ENCODE assay signal across 20 cellular contexts in genomic region chr15:94455297-94455696, GRCh38.
"Had no signal": no experiment of that assay in that cellular context is flagged by ENCODE, and none has a peak within 500 bp of the region (broad histone marks: within the 10 kb centered on the region; RNA-seq: fewer than 3 reads in every experiment).

No MANE protein-coding gene starts in this region.

- H3K36me3 ChIP-seq: colonic mucosa, gastroesophageal sphincter, heart left ventricle had no signal

- H3K79me2 ChIP-seq: hepatocyte had no signal

- H3K4me3 Mint-ChIP-seq: dendritic cell treated with granulocyte-macrophage colony-stimulating factor and Interleukin-4, amounts not matched to agents 40 ng/mL and 50 ng/mL, for 4 days; effector memory CD8-positive, alpha-beta T cell; mesothelial cell of epicardium; naive thymus-derived CD8-positive, alpha-beta T cell had no signal

- H2AFZ ChIP-seq: hepatocyte had no signal

- H3K27ac Mint-ChIP-seq: dendritic cell treated with granulocyte-macrophage colony-stimulating factor and Interleukin-4, amounts not matched to agents 40 ng/mL and 50 ng/mL, for 4 days; effector memory CD8-positive, alpha-beta T cell; mesothelial cell of epicardium; naive thymus-derived CD8-positive, alpha-beta T cell had no signal

- H3K9me3 Mint-ChIP-seq: dendritic cell treated with granulocyte-macrophage colony-stimulating factor and Interleukin-4, amounts not matched to agents 40 ng/mL and 50 ng/mL, for 4 days; effector memory CD8-positive, alpha-beta T cell; naive B cell; naive thymus-derived CD8-positive, alpha-beta T cell had no signal

- H3K9me3 ChIP-seq: colonic mucosa, esophagus muscularis mucosa, heart left ventricle, left lung, lower lobe of right lung, mucosa of descending colon had no signal

- ATAC-seq: effector memory CD8-positive, alpha-beta T cell; foreskin keratinocyte; gastroesophageal sphincter; heart left ventricle; left cardiac atrium; left lung; left ventricle myocardium superior; lower lobe of right lung; mucosa of descending colon; naive thymus-derived CD8-positive, alpha-beta T cell had no signal

- H3K4me1 ChIP-seq: colonic mucosa, esophagus muscularis mucosa, gastroesophageal sphincter, heart left ventricle, left lung, lower lobe of right lung had no signal

- DNase-seq: colonic mucosa; cortex of kidney; effector CD8-positive, alpha-beta T cell; effector memory CD8-positive, alpha-beta T cell; foreskin keratinocyte; heart left ventricle; hypothalamus; left cardiac atrium; left ventricle myocardium superior; lower lobe of right lung; mesenchymal stem cell; mucosa of descending colon; naive B cell; naive thymus-derived CD8-positive, alpha-beta T cell had no signal

- H3K4me2 ChIP-seq: hepatocyte had no signal

- H3K4me3 ChIP-seq: colonic mucosa, esophagus muscularis mucosa, gastroesophageal sphincter, heart left ventricle, hepatocyte, left lung, lower lobe of right lung, mucosa of descending colon had no signal

- H3K27me3 Mint-ChIP-seq: dendritic cell treated with granulocyte-macrophage colony-stimulating factor and Interleukin-4, amounts not matched to agents 40 ng/mL and 50 ng/mL, for 4 days; effector memory CD8-positive, alpha-beta T cell; naive B cell; naive thymus-derived CD8-positive, alpha-beta T cell had no signal

- H3K27me3 ChIP-seq: colonic mucosa, esophagus muscularis mucosa, foreskin keratinocyte, gastroesophageal sphincter, heart left ventricle, hepatocyte, left lung had no signal

- H3K27ac ChIP-seq: colonic mucosa, esophagus muscularis mucosa, foreskin keratinocyte, gastroesophageal sphincter, heart left ventricle, hepatocyte, left lung, lower lobe of right lung had no signal
